Comparison of ENCODE assay signal across 27 cellular contexts in genomic region chr22:39181356-39181755, GRCh38.
"Had no signal": no experiment of that assay in that cellular context is flagged by ENCODE, and none has a peak within 500 bp of the region (broad histone marks: within the 10 kb centered on the region; RNA-seq: fewer than 3 reads in every experiment).

No MANE protein-coding gene starts in this region.

- H3K36me3 ChIP-seq: esophagus squamous epithelium, lower lobe of right lung, right lobe of liver, thoracic aorta, uterus had no signal

- H3K36me3 Mint-ChIP-seq: naive thymus-derived CD8-positive, alpha-beta T cell; stimulated activated effector memory CD8-positive, alpha-beta T cell treated with anti-CD3 and anti-CD28 coated beads, Interleukin-12 subunit alpha, Interleukin-12 subunit beta, amount 100 ng/mL, for 72 hours had no signal

- H3K4me1 Mint-ChIP-seq: activated B cell treated with CpG ODN at 0.5 μM for 24 hours had no signal

- DNase-seq: activated B cell treated with CpG ODN at 0.5 μM for 24 hours; activated CD4-positive, alpha-beta T cell treated with anti-CD3 and anti-CD28 coated beads for 4 hours; activated CD4-positive, alpha-beta T cell treated with anti-CD3 and anti-CD28 coated beads, Interleukin-2, amount 50 U/mL, for 4 hours; activated gamma-delta T cell; activated naive CD4-positive, alpha-beta T cell treated with anti-CD3 and anti-CD28 coated beads, Interleukin-2, amount 50 U/mL, for 16 hours; activated T-cell treated with anti-CD3 and anti-CD28 coated beads for 4 hours; activated T-cell treated with anti-CD3 and anti-CD28 coated beads, Interleukin-2, amount 50 U/mL, for 72 hours; amniotic stem cell; central memory CD4-positive, alpha-beta T cell; esophagus squamous epithelium; foreskin melanocyte; kidney glomerular epithelial cell; mesenchymal stem cell; naive thymus-derived CD8-positive, alpha-beta T cell; stimulated activated CD4-positive, alpha-beta T cell treated with anti-CD3 and anti-CD28 coated beads, Interleukin-4, amount 100 ng/mL, for 24 hours; T-helper 2 cell; trophoblast cell; uterus had no signal

- H3K27ac Mint-ChIP-seq: activated B cell treated with CpG ODN at 0.5 μM for 24 hours; activated T-cell treated with anti-CD3 and anti-CD28 coated beads, Interleukin-2, amount 50 U/mL, for 72 hours; dendritic cell treated with granulocyte-macrophage colony-stimulating factor and Interleukin-4, amounts not matched to agents 40 ng/mL and 50 ng/mL, for 4 days; stimulated activated naive CD8-positive, alpha-beta T cell treated with anti-CD3 and anti-CD28 coated beads, Interleukin-15, Interleukin-2, amounts not matched to agents 100 ng/mL and 50 ng/mL, for 24 hours had no signal

- FAIRE-seq: astrocyte had no signal

- H3K4me3 ChIP-seq: esophagus squamous epithelium, lower lobe of right lung, right lobe of liver, skin epidermis, thoracic aorta, uterus had no signal

- H3K27me3 Mint-ChIP-seq: activated B cell treated with CpG ODN at 0.5 μM for 24 hours; stimulated activated naive CD8-positive, alpha-beta T cell treated with anti-CD3 and anti-CD28 coated beads, Interleukin-15, Interleukin-2, amounts not matched to agents 100 ng/mL and 50 ng/mL, for 24 hours had no signal

- H3K4me1 ChIP-seq: right lobe of liver had no signal

- H3K27me3 ChIP-seq: esophagus squamous epithelium, right lobe of liver, uterus had no signal

- H3K27ac ChIP-seq: epithelial cell of prostate, esophagus squamous epithelium, lower lobe of right lung, right lobe of liver, skin epidermis, thoracic aorta had no signal

- H3K4me3 Mint-ChIP-seq: activated B cell treated with CpG ODN at 0.5 μM for 24 hours; activated T-cell treated with anti-CD3 and anti-CD28 coated beads, Interleukin-2, amount 50 U/mL, for 72 hours; dendritic cell treated with granulocyte-macrophage colony-stimulating factor and Interleukin-4, amounts not matched to agents 40 ng/mL and 50 ng/mL, for 4 days; naive thymus-derived CD8-positive, alpha-beta T cell; stimulated activated effector memory CD8-positive, alpha-beta T cell treated with anti-CD3 and anti-CD28 coated beads, Interleukin-12 subunit alpha, Interleukin-12 subunit beta, amount 100 ng/mL, for 72 hours; stimulated activated naive CD8-positive, alpha-beta T cell treated with anti-CD3 and anti-CD28 coated beads, Interleukin-15, Interleukin-2, amounts not matched to agents 100 ng/mL and 50 ng/mL, for 24 hours had no signal

- H3K9me3 ChIP-seq: lower lobe of right lung, right lobe of liver, thoracic aorta, uterus had no signal

- H3K9me3 Mint-ChIP-seq: activated B cell treated with CpG ODN at 0.5 μM for 24 hours; activated T-cell treated with anti-CD3 and anti-CD28 coated beads, Interleukin-2, amount 50 U/mL, for 72 hours; stimulated activated effector memory CD8-positive, alpha-beta T cell treated with anti-CD3 and anti-CD28 coated beads, Interleukin-12 subunit alpha, Interleukin-12 subunit beta, amount 100 ng/mL, for 72 hours had no signal
